ENCODE assay signal across 1 cellular context in the genomic region with DNA sequence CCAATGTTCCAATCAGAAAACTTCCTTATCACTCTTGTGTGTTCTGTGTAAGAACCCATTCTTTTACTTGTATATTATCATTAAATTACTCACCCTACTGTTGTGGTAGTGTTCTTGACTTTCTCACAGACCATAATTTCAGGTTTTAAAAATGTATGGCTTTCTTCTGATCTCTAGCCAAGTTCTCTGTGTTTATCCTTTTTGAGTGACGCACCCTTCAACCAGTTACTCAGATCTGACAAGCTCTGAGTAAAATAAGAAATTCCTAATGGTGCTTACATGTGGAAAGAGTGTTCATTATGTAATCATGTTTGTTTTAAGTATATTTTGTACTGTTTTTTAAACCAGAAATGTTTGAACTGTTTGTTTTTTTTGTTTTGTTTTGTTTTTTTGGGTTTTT.
TF ChIP-seq lines count a peak whose summit lies in the region.

No MANE protein-coding gene starts in this region.

TF ChIP-seq in HepG2, 621 proteins besides CTCF, POLR2A, EP300 and RAD21:
- 0 out of 2 replicates have a peak, but pooled peaks have one; percentile 22 for TF ChIP-seq LCORL (IDR thresholded peaks at IDR 0.05)
- TF ChIP-seq LCORL (CRISPR knock-in tag; IDR thresholded peaks at IDR 0.05) = no peak
- TF ChIP-seq, protein P1, sequence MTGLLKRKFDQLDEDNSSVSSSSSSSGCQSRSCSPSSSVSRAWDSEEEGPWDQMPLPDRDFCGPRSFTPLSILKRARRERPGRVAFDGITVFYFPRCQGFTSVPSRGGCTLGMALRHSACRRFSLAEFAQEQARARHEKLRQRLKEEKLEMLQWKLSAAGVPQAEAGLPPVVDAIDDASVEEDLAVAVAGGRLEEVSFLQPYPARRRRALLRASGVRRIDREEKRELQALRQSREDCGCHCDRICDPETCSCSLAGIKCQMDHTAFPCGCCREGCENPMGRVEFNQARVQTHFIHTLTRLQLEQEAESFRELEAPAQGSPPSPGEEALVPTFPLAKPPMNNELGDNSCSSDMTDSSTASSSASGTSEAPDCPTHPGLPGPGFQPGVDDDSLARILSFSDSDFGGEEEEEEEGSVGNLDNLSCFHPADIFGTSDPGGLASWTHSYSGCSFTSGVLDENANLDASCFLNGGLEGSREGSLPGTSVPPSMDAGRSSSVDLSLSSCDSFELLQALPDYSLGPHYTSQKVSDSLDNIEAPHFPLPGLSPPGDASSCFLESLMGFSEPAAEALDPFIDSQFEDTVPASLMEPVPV (CRISPR knock-in tag; IDR thresholded peaks at IDR 0.05) = no peak
TF ChIP-seq in HepG2: peak in this region for 1.
